13 cellular contexts compared by ENCODE assay signal in the genomic region with DNA sequence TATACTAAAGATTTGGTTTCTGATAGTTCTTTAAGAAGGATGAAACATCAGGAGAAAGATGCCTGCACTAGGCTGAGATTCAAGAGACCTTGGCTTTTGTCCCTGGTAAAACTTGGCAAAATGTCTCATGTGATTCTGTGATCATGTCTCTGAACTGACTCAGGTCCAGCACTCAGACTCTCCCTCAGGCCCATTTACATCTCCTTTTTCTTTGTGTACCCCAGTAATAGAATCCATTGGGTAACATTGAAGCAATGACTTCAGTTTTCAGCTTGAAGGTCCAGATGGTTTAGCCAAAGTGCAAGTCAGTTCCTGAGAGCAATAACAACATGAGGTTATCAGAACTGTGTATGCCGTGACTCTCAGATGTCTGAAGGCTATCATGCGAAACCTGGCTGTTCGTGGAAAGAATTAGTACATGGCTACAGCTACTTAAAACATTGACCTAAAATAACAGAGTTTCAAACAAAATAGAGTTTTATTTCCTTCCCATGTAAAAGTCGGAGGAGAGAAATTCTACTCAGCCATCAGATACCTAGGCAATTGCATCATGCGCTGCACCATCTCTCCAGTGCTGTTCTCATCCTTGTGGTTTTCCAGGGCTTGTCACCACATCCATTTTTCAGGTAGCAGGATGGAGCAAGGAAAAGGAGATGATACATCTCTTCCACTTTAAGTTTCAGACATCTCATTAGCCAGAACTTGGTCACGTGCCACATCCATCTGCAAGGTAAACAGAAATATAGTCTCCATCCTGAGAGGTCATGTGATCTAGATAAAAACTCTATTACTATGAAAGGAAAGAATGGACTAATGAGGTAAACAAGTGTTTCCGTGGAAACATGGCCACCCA.
DNase-seq lines count a peak whose midpoint lies in the region; ATAC-seq and TF ChIP-seq lines count a peak whose summit lies in the region.
"Had no signal": no experiment of that assay in that cellular context is flagged by ENCODE, and none has a peak within 500 bp of the region (broad histone marks: within the 10 kb centered on the region; RNA-seq: fewer than 3 reads in every experiment).

No MANE protein-coding gene starts in this region.

- TF ChIP-seq CTCF in astrocyte of the spinal cord (IDR thresholded peaks at IDR 0.05; ENCODE audit: low read depth, low read length) (no peak), osteoblast (IDR thresholded peaks at IDR 0.05; ENCODE audit: extremely low read depth, low read depth, low read length) (no peak)

- H3K9me2 ChIP-seq in GM23248 (ENCODE audit: insufficient read depth): no peaks in the 10 kb centered on the region

- H3K4me1 ChIP-seq in GM23248 (ENCODE audit: insufficient read depth) (peaks cover 58% of the 10 kb centered on the region), osteoblast (ENCODE audit: insufficient read depth, low read length) (peaks cover 39% of the 10 kb centered on the region)
- H3K4me1 ChIP-seq: Caco-2 had no signal

- peak; percentile 50 for DNase-seq in GM23248
- DNase-seq in NCI-H2081 (lab: John Stamatoyannopoulos, UW): peak; percentile 26 to 78
- peak; percentile 78 for DNase-seq in astrocyte of the spinal cord (ENCODE audit: low read depth, low spot score)
- DNase-seq in osteoblast (ENCODE audit: insufficient read length, low spot score, missing footprints): peak; percentile 31
- DNase-seq in EL: no peak
- no peak for DNase-seq in anterior cingulate cortex (lab: John Stamatoyannopoulos, UW)
- DNase-seq: Caco-2, NCI-H2171 treated with DMSO at 0.1 percent for 48 hours, RPMI8226, substantia nigra, T1000 had no signal

- no peak overlapping the region for H3K4me3 ChIP-seq in GM23248
- H3K4me3 ChIP-seq in astrocyte of the spinal cord (ENCODE audit: low read depth, low read length): no peak overlapping the region
- no peak overlapping the region for H3K4me3 ChIP-seq in osteoblast (ENCODE audit: insufficient read depth, low read length)

- 0 out of 2 replicates have a peak overlapping the region, but pooled peaks have one; percentile 11 for H2AFZ ChIP-seq in GM23248
- no peak overlapping the region for H2AFZ ChIP-seq in osteoblast (ENCODE audit: low read length)

- ATAC-seq in HG02970 (IDR thresholded peaks at IDR 0.05; ENCODE audit: low FRiP score, unreplicated experiment): no peak
- ATAC-seq: sciatic nerve had no signal

- in situ Hi-C loops in GM23248 (cut with MboI): no loop called here
- in situ Hi-C loops in astrocyte of the spinal cord (cut with HindIII; ENCODE audit: low sequenced_read_pairs): no loop called here

- H3K79me2 ChIP-seq in GM23248 (ENCODE audit: insufficient read depth): no peaks in the 10 kb centered on the region
- H3K79me2 ChIP-seq in osteoblast (ENCODE audit: insufficient read depth, low read length): no peaks in the 10 kb centered on the region

- WGBS in GM23248 (ENCODE audit: low coverage in 1 of 2, low lambda C conversion rate in 2 of 2, missing lambda C conversion rate in 2 of 2), 2 experiments: 83 to 85% methylated on average over 7 of the region's 7 CpGs

- peaks cover 51% of the 10 kb centered on the region for H3F3A ChIP-seq in GM23248 (ENCODE audit: insufficient read depth)

- H3K27ac ChIP-seq in GM23248: peak overlapping the region; percentile 31
- H3K27ac ChIP-seq in osteoblast (ENCODE audit: low read depth, low read length): peak overlapping the region; percentile 77

- H3K27me3 ChIP-seq in GM23248 (replicated peaks; ENCODE audit: insufficient read depth) (no peaks in the 10 kb centered on the region), osteoblast (ENCODE audit: insufficient read depth, low read length) (no peaks in the 10 kb centered on the region)

- no peak overlapping the region for H3K9ac ChIP-seq in GM23248

- H3K9me3 ChIP-seq in GM23248 (ENCODE audit: low read depth) (no peaks in the 10 kb centered on the region), osteoblast (ENCODE audit: low read depth, low read length) (no peaks in the 10 kb centered on the region)
- H3K9me3 ChIP-seq: Caco-2 had no signal

- H3K4me2 ChIP-seq in GM23248 (ENCODE audit: unreplicated experiment) (peak overlapping the region; percentile 5), osteoblast (ENCODE audit: insufficient read depth, low read length) (no peak overlapping the region)

- no peaks in the 10 kb centered on the region for H3K36me3 ChIP-seq in GM23248 (ENCODE audit: low read depth)
- H3K36me3 ChIP-seq in osteoblast (ENCODE audit: insufficient read depth, low read length): no peaks in the 10 kb centered on the region

- no peaks in the 10 kb centered on the region for H4K20me1 ChIP-seq in GM23248 (ENCODE audit: insufficient read depth)
- H4K20me1 ChIP-seq in osteoblast (ENCODE audit: insufficient read depth, low read length): no peaks in the 10 kb centered on the region

Comparison
In these comparisons a context has a peak if more than half of its experiments do, and no peak if none do; other contexts are left out.
1. DNase-seq: peak in GM23248 (single experiment), NCI-H2081 (2 of 2), astrocyte of the spinal cord (single experiment) and osteoblast (single experiment); none in EL (single experiment) and anterior cingulate cortex (0 of 58).